In genomic region chr2:177393824-177394614, GRCh38 we compare ENCODE assay signal across 1 cellular context.
TF ChIP-seq lines count a peak whose summit lies in the region.

No MANE protein-coding gene starts in this region.

TF ChIP-seq in HepG2, 621 proteins besides CTCF, POLR2A, EP300 and RAD21 (continued from another document and continues in another):
- TF ChIP-seq, protein P1, sequence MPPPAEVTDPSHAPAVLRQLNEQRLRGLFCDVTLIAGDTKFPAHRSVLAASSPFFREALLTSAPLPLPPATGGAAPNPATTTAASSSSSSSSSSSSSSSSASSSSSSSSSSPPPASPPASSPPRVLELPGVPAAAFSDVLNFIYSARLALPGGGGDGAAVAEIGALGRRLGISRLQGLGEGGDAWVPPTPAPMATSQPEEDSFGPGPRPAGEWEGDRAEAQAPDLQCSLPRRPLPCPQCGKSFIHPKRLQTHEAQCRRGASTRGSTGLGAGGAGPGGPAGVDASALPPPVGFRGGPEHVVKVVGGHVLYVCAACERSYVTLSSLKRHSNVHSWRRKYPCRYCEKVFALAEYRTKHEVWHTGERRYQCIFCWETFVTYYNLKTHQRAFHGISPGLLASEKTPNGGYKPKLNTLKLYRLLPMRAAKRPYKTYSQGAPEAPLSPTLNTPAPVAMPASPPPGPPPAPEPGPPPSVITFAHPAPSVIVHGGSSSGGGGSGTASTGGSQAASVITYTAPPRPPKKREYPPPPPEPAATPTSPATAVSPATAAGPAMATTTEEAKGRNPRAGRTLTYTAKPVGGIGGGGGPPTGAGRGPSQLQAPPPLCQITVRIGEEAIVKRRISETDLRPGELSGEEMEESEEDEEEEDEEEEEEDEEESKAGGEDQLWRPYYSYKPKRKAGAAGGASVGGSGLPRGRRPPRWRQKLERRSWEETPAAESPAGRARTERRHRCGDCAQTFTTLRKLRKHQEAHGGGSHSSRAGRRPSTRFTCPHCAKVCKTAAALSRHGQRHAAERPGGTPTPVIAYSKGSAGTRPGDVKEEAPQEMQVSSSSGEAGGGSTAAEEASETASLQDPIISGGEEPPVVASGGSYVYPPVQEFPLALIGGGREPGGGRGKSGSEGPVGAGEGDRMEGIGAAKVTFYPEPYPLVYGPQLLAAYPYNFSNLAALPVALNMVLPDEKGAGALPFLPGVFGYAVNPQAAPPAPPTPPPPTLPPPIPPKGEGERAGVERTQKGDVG (CRISPR knock-in tag; IDR thresholded peaks at IDR 0.05; ENCODE audit: borderline replicate concordance) = no peak
- TF ChIP-seq NFIC (IDR thresholded peaks at IDR 0.05; ENCODE audit: low read length) = peak; percentile 87
- no peak for TF ChIP-seq SP5 (CRISPR knock-in tag; IDR thresholded peaks at IDR 0.05; ENCODE audit: borderline replicate concordance, low read depth)
- no peak for TF ChIP-seq ZNF251 (CRISPR knock-in tag; IDR thresholded peaks at IDR 0.05)
- TF ChIP-seq BHLHE40 (IDR thresholded peaks at IDR 0.05; ENCODE audit: low read length) = no peak
- TF ChIP-seq ZNF773 (CRISPR knock-in tag; IDR thresholded peaks at IDR 0.05; ENCODE audit: borderline replicate concordance) = no peak
- no peak for TF ChIP-seq MTA3 (CRISPR knock-in tag; IDR thresholded peaks at IDR 0.05)
- TF ChIP-seq ZNF34 (CRISPR knock-in tag; IDR thresholded peaks at IDR 0.05; ENCODE audit: borderline replicate concordance) = 0 out of 2 replicates have a peak, but pooled peaks have one; percentile 35
- peak; percentile 60 for TF ChIP-seq PHF5A (CRISPR knock-in tag; IDR thresholded peaks at IDR 0.05; ENCODE audit: low read depth, unreplicated experiment)
- TF ChIP-seq CBX1 (IDR thresholded peaks at IDR 0.05; ENCODE audit: low read depth) = no peak
- no peak for TF ChIP-seq HHEX (CRISPR knock-in tag; IDR thresholded peaks at IDR 0.05)
- no peak for TF ChIP-seq ZNF263 (CRISPR knock-in tag; IDR thresholded peaks at IDR 0.05)
- TF ChIP-seq CREM (IDR thresholded peaks at IDR 0.05) = peak; percentile 55
- no peak for TF ChIP-seq CREM (CRISPR knock-in tag; IDR thresholded peaks at IDR 0.05)
- TF ChIP-seq ZNF503 (CRISPR knock-in tag; IDR thresholded peaks at IDR 0.05) = peak; percentile 74; the same call in 1 of the 2 replicates
- TF ChIP-seq, protein P2, sequence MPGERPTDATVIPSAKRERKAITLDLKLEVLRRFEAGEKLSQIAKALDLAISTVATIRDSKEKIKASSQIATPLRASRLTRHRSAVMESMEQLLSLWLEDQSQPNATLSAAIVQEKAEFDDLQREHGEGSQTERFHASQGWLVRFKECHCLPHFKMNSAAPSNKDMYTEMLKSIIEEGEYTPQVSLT (CRISPR knock-in tag; IDR thresholded peaks at IDR 0.05; ENCODE audit: borderline replicate concordance, low read depth) = no peak; the same call in 1 of the 2 replicates
- no peak for TF ChIP-seq ZNF205 (CRISPR knock-in tag; IDR thresholded peaks at IDR 0.05)
- TF ChIP-seq STAG1 (CRISPR knock-in tag; IDR thresholded peaks at IDR 0.05) = no peak
- no peak for TF ChIP-seq ZNF318 (CRISPR knock-in tag; IDR thresholded peaks at IDR 0.05)
- TF ChIP-seq DBP (CRISPR knock-in tag; IDR thresholded peaks at IDR 0.05; ENCODE audit: not compliant biosample characterization) = peak; percentile 41
- TF ChIP-seq SP140L (CRISPR knock-in tag; IDR thresholded peaks at IDR 0.05; ENCODE audit: borderline replicate concordance) = no peak
- TF ChIP-seq, protein P3, sequence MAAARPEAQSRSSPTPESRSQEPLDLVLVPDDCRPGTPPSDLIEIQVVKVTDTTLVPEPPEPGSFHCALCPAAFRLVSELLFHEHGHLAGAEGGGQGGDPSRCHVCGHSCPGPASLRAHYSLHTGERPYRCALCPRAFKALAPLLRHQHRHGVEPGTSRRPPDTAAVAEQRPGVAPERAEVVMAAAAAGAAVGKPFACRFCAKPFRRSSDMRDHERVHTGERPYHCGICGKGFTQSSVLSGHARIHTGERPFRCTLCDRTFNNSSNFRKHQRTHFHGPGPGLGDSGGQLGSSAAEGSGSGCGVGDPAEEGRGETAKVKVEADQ (CRISPR knock-in tag; IDR thresholded peaks at IDR 0.05; ENCODE audit: borderline replicate concordance) = no peak
- TF ChIP-seq CBX5 (CRISPR knock-in tag; IDR thresholded peaks at IDR 0.05; ENCODE audit: borderline replicate concordance) = no peak
- TF ChIP-seq ATF7 (IDR thresholded peaks at IDR 0.05) = no peak
- TF ChIP-seq ATF7 (CRISPR knock-in tag; IDR thresholded peaks at IDR 0.05) = no peak
- TF ChIP-seq ZFY (CRISPR knock-in tag; IDR thresholded peaks at IDR 0.05) = no peak
- no peak for TF ChIP-seq XRCC5 (optimal IDR thresholded peaks at IDR 0.05; ENCODE audit: low read length)
- TF ChIP-seq CC2D1A (CRISPR knock-in tag; IDR thresholded peaks at IDR 0.05) = no peak
- TF ChIP-seq ZNF841 (CRISPR knock-in tag; IDR thresholded peaks at IDR 0.05; ENCODE audit: borderline replicate concordance) = no peak
- no peak for TF ChIP-seq ZNF260 (CRISPR knock-in tag; IDR thresholded peaks at IDR 0.05; ENCODE audit: borderline replicate concordance, low read depth)
- no peak for TF ChIP-seq MXD1 (CRISPR knock-in tag; IDR thresholded peaks at IDR 0.05)
- TF ChIP-seq ZNF512B (CRISPR knock-in tag; IDR thresholded peaks at IDR 0.05; ENCODE audit: borderline replicate concordance) = no peak
- TF ChIP-seq, protein P4, sequence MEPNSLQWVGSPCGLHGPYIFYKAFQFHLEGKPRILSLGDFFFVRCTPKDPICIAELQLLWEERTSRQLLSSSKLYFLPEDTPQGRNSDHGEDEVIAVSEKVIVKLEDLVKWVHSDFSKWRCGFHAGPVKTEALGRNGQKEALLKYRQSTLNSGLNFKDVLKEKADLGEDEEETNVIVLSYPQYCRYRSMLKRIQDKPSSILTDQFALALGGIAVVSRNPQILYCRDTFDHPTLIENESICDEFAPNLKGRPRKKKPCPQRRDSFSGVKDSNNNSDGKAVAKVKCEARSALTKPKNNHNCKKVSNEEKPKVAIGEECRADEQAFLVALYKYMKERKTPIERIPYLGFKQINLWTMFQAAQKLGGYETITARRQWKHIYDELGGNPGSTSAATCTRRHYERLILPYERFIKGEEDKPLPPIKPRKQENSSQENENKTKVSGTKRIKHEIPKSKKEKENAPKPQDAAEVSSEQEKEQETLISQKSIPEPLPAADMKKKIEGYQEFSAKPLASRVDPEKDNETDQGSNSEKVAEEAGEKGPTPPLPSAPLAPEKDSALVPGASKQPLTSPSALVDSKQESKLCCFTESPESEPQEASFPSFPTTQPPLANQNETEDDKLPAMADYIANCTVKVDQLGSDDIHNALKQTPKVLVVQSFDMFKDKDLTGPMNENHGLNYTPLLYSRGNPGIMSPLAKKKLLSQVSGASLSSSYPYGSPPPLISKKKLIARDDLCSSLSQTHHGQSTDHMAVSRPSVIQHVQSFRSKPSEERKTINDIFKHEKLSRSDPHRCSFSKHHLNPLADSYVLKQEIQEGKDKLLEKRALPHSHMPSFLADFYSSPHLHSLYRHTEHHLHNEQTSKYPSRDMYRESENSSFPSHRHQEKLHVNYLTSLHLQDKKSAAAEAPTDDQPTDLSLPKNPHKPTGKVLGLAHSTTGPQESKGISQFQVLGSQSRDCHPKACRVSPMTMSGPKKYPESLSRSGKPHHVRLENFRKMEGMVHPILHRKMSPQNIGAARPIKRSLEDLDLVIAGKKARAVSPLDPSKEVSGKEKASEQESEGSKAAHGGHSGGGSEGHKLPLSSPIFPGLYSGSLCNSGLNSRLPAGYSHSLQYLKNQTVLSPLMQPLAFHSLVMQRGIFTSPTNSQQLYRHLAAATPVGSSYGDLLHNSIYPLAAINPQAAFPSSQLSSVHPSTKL (CRISPR knock-in tag; IDR thresholded peaks at IDR 0.05) = peak; percentile 86
- TF ChIP-seq STAT5B (CRISPR knock-in tag; IDR thresholded peaks at IDR 0.05) = no peak
- TF ChIP-seq ZIK1 (CRISPR knock-in tag; IDR thresholded peaks at IDR 0.05; ENCODE audit: borderline replicate concordance, low read depth) = no peak
